2 cellular contexts compared by ENCODE assay signal in the genomic region with DNA sequence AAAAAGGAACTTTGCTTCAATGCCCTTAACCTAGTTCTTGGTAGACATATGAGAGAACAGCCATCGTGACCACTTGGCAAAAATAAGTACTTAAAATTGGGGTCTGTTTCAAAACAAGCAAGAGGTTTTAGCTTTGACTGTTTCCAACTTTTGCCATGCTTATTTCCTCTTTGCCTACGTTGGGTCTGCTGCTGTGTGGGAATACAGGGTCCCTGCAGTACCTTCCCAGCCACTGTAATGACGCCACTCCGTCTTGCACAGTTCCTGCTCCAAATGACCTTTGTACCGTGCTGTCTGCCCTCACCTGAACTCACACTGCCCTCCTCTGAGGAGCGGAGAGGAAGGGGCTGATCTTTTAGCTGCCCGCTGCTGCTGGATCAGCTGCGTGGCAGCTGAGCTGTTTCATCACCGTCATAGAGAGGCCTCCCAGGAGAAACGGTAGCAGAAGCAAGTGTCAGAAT.
TF ChIP-seq lines count a peak whose summit lies in the region.

No MANE protein-coding gene starts in this region.

TF ChIP-seq in endothelial cell of umbilical vein, 7 proteins besides CTCF, POLR2A, EP300 and RAD21 (continued from another document):
- no peak for TF ChIP-seq EZH2 (IDR thresholded peaks at IDR 0.05; ENCODE audit: borderline replicate concordance, low read depth, low read length, severe bottlenecking)
- no peak for TF ChIP-seq POLR2AphosphoS5 (IDR thresholded peaks at IDR 0.05; ENCODE audit: insufficient read depth, low read depth, low read length)
- TF ChIP-seq JUN (IDR thresholded peaks at IDR 0.05; ENCODE audit: borderline replicate concordance, insufficient read depth, insufficient read length, low read depth): no peak
- no peak for TF ChIP-seq FOS (IDR thresholded peaks at IDR 0.05; ENCODE audit: borderline replicate concordance, insufficient read depth, low read length)
- TF ChIP-seq MYC (IDR thresholded peaks at IDR 0.05; ENCODE audit: low read depth, low read length): no peak
- TF ChIP-seq, protein P1, sequence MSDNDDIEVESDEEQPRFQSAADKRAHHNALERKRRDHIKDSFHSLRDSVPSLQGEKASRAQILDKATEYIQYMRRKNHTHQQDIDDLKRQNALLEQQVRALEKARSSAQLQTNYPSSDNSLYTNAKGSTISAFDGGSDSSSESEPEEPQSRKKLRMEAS (IDR thresholded peaks at IDR 0.05; ENCODE audit: insufficient read depth, insufficient read length): no peak

TF ChIP-seq in liver, 16 proteins besides CTCF, POLR2A, EP300 and RAD21 (continued from another document):
- TF ChIP-seq SP1 (IDR thresholded peaks at IDR 0.05): no peak
- peak; percentile 25 to 66 for TF ChIP-seq RXRA (IDR thresholded peaks at IDR 0.05)
- no peak for TF ChIP-seq GABPA (IDR thresholded peaks at IDR 0.05 in 1 of 2, conservative IDR thresholded peaks at IDR 0.05 in 1 of 2)
- peak; percentile 26 for TF ChIP-seq HNF4G (IDR thresholded peaks at IDR 0.05)
